ENCODE assay signal across 1 cellular context in the genomic region with DNA sequence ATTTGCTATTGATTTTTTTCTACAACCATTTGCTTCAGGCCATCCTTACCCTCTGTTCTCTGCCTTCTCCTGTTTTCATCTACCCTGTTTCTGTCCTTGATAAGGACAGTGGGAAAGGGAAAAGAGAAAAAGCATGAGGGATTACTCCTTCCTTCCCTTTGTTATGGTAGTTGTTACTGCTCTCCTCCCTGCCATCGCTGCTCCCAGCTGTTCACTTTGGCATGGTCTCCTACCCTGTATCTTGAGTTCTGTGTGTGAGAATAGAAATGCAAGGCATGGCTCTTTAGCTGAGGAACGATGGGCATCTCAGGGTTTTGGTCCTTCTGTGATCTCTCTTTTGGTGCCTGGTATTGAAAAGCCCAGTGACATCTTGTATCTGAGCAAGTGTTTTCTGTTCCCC.
TF ChIP-seq lines count a peak whose summit lies in the region.

No MANE protein-coding gene starts in this region.

TF ChIP-seq in H1, 55 proteins besides CTCF, POLR2A, EP300 and RAD21 (continued from another document):
- TF ChIP-seq JUN (IDR thresholded peaks at IDR 0.05; ENCODE audit: low read depth, low read length) (no peak), RNF2 (IDR thresholded peaks at IDR 0.05; ENCODE audit: borderline replicate concordance, low read depth, low read length, missing control alignments, poor library complexity, severe bottlenecking) (no peak), SP1 (IDR thresholded peaks at IDR 0.05; ENCODE audit: low read depth, low read length) (no peak), E2F6 (IDR thresholded peaks at IDR 0.05) (no peak), KDM4A (IDR thresholded peaks at IDR 0.05; ENCODE audit: low read depth, low read length, severe bottlenecking) (no peak), MAFK (IDR thresholded peaks at IDR 0.05; ENCODE audit: low read depth, low read length) (no peak)
